ENCODE assay signal across 8 cellular contexts in the genomic region with DNA sequence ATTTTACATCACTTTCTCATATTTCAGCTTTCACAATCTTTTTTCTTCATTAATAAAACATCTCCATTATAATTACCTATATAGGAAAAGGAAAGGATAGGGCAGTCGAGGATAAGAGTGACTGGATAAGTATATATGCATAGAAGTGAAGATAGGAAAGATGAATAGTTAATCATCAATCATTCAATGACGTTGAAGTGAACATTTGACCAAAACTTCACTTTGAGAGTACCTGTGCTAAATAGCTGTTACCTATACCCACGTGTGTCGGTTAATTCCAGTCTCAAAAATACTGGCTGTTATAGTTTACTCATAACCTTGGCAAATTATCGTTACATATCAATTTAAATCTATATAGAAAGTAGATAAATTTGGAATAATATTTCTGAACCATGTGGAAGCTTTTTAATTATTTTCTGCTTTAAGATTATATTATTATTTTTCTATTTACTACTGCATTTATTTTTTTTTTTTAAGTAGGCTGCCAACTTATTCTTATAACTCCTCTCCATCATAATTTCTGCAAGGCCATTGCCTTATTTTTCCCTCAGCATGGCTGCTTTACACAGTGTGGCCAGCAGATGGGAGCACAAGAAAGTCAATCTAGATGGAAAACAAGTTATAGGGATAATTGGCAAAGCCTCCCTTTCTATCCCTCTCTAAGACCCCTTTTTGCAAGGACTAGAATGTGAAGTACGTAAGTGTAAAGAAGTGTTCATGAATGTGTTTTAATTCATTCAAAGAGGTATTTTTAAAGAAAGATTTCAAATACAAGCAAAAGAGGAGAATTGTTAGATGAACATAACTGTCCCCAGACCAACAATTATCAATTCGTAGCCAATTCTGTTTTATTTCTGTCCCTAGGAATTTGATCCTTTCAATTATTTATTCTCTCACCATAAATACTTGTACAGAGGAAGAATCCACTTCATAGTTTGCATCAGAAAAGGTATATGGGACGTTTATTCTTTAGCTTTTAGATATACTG.
DNase-seq lines count a peak whose midpoint lies in the region; ATAC-seq and TF ChIP-seq lines count a peak whose summit lies in the region.

No MANE protein-coding gene starts in this region.

- POLR2A ChIA-PET in CD4-positive, alpha-beta T cell (lab: Charles Lee): no interaction called here

- CTCF ChIA-PET in CD4-positive, alpha-beta T cell (lab: Charles Lee): no interaction called here

- intact Hi-C loops in upper lobe of right lung (cut with DNase I): no loop called here
- intact Hi-C loops in CD4-positive, alpha-beta T cell (cut with DNase I, micrococcal nuclease): no loop called here

- in situ Hi-C loops in KBM-7 (cut with MboI; ENCODE audit: low pct_unique_long_range_greater_than_20kb, low sequenced_read_pairs): no loop called here

- no peaks in the 10 kb centered on the region for H3K36me3 ChIP-seq in SK-N-MC (ENCODE audit: insufficient read depth, low read length)
- no peaks in the 10 kb centered on the region for H3K36me3 ChIP-seq in upper lobe of right lung

- no peaks in the 10 kb centered on the region for H3K9me3 Mint-ChIP-seq in CD4-positive, alpha-beta T cell

- H3K27me3 Mint-ChIP-seq in CD4-positive, alpha-beta T cell: no peaks in the 10 kb centered on the region

- H3K27ac ChIP-seq in SK-N-MC (no peak overlapping the region), upper lobe of right lung (no peak overlapping the region)
- no peak overlapping the region for H3K27ac ChIP-seq in CD4-positive, alpha-beta T cell (ENCODE audit: low read depth, low read length)

- no peaks in the 10 kb centered on the region for H3K27me3 ChIP-seq in upper lobe of right lung
- no peaks in the 10 kb centered on the region for H3K27me3 ChIP-seq in CD4-positive, alpha-beta T cell (ENCODE audit: control insufficient read depth, insufficient read depth, low read length)

- no peak overlapping the region for H3K4me3 Mint-ChIP-seq in CD4-positive, alpha-beta T cell

- H3K4me1 ChIP-seq in upper lobe of right lung: no peaks in the 10 kb centered on the region

- no peak overlapping the region for H3K27ac Mint-ChIP-seq in CD4-positive, alpha-beta T cell

- H3K4me3 ChIP-seq in SK-N-MC (no peak overlapping the region), upper lobe of right lung (no peak overlapping the region)

- H3K9me3 ChIP-seq in SK-N-MC (ENCODE audit: low read depth, low read length) (no peaks in the 10 kb centered on the region), upper lobe of right lung (no peaks in the 10 kb centered on the region)
- no peaks in the 10 kb centered on the region for H3K9me3 ChIP-seq in CD4-positive, alpha-beta T cell (ENCODE audit: control insufficient read depth, low read length)

- no peaks in the 10 kb centered on the region for H3K4me1 Mint-ChIP-seq in CD4-positive, alpha-beta T cell (ENCODE audit: low read depth)

- peak; percentile 59 for DNase-seq in DMS153 treated with DMSO at 0.1 percent for 48 hours (lab: John Stamatoyannopoulos, UW; ENCODE audit: unreplicated experiment)
- DNase-seq in KBM-7: peak; percentile 60
- peak; percentile 39 for DNase-seq in SK-N-MC (ENCODE audit: low read depth, low spot score)
- peak; percentile 43 for DNase-seq in glomerular visceral epithelial cell (ENCODE audit: extremely low spot score)
- DNase-seq in upper lobe of right lung: no peak
- no peak for DNase-seq in NCI-H128 (lab: John Stamatoyannopoulos, UW; ENCODE audit: unreplicated experiment)
- DNase-seq in activated gamma-delta T cell treated with Interleukin-2 at 50 U/mL for 16 hours: no peak
- DNase-seq in CD4-positive, alpha-beta T cell: no peak

- no peak overlapping the region for H3K9ac ChIP-seq in SK-N-MC (ENCODE audit: insufficient read length)

- peak; percentile 50 for TF ChIP-seq CTCF in upper lobe of right lung (IDR thresholded peaks at IDR 0.05)
- no peak for TF ChIP-seq CTCF in CD4-positive, alpha-beta T cell (IDR thresholded peaks at IDR 0.05)

- no peaks in the 10 kb centered on the region for H3K36me3 Mint-ChIP-seq in CD4-positive, alpha-beta T cell (ENCODE audit: low read depth)

- no peak for ATAC-seq in upper lobe of right lung
- ATAC-seq in CD4-positive, alpha-beta T cell (ENCODE audit: poor library complexity): no peak

Comparison
In these comparisons a context has a peak if more than half of its experiments do, and no peak if none do; other contexts are left out.
1. DNase-seq: peak in DMS153 treated with DMSO at 0.1 percent for 48 hours (single experiment), KBM-7 (single experiment), SK-N-MC (single experiment) and glomerular visceral epithelial cell (single experiment); none in upper lobe of right lung (single experiment), NCI-H128 (single experiment), activated gamma-delta T cell treated with Interleukin-2 at 50 U/mL for 16 hours (single experiment) and CD4-positive, alpha-beta T cell (0 of 10).